Comparison of ENCODE assay signal across 16 cellular contexts in the genomic region with DNA sequence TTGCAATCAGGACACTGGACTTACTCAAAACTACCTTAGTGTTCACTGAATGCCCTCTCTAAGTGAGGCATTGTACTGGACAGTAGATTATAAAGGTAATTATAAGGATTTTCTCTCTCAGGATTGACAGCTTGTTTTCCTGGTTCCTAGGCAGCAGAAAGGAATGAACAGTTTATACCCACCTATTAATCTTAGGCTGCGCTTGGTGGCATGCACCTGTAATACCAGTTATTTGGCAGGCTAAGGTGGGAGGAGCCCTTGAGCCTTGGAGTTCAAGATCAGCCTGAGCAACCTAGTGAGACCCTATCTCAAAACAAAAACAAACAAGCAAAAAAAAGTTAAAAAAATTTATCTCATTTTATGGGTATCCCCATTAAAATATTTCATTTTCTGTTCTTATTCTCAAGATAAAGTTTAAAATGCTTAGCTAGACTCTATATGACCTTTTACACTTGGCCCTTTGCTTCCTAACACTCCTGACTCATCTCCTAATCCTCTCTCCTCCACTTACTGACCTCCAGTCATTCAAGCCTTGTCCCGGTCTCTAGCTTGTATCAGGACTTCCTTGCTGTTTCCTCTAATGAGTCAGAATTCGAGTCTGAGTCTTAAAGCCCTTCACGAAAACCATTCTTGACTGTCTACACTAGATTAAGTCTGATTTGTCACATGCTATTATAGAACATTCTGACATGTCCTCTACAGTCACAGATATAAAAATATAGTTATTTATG.
DNase-seq lines count a peak whose midpoint lies in the region; TF ChIP-seq lines count a peak whose summit lies in the region.
"Had no signal": no experiment of that assay in that cellular context is flagged by ENCODE, and none has a peak within 500 bp of the region (broad histone marks: within the 10 kb centered on the region; RNA-seq: fewer than 3 reads in every experiment).

No MANE protein-coding gene starts in this region.

- H3K4me2 ChIP-seq in Karpas-422 (ENCODE audit: low read depth, low read length, poor library complexity, severe bottlenecking): no peak overlapping the region

- no peak for TF ChIP-seq CTCF in A673 (conservative IDR thresholded peaks at IDR 0.05; ENCODE audit: low read depth, low read length)

- peak; percentile 10 for DNase-seq in A673 (ENCODE audit: low spot score)
- DNase-seq in HPDE6-E6E7 (ENCODE audit: extremely low spot score): peak; percentile 50
- peak; percentile 59 for DNase-seq in amniotic epithelial cell (ENCODE audit: low read depth)
- DNase-seq in fibroblast of the conjunctiva (ENCODE audit: low read depth): peak; percentile 23
- no peak for DNase-seq in Karpas-422
- DNase-seq in stimulated activated naive CD4-positive, alpha-beta T cell treated with Interleukin-2 at 50 U/mL for 16 hours (lab: John Stamatoyannopoulos, UW): no peak
- DNase-seq in NCI-H187 (lab: John Stamatoyannopoulos, UW): no peak
- DNase-seq in stimulated activated CD4-positive, alpha-beta T cell treated with anti-CD3 and anti-CD28 coated beads, Interleukin-4, amount 100 ng/mL, for 24 hours: no peak
- DNase-seq: activated naive CD4-positive, alpha-beta T cell; esophagus squamous epithelium; NCI-H146; NCI-H774; stimulated activated CD4-positive, alpha-beta T cell treated with anti-CD3 and anti-CD28 coated beads, Interleukin-1b, Interleukin-23, amount 100 ng/mL, for 48 hours; uterus had no signal

- H3K79me2 ChIP-seq in Karpas-422 (ENCODE audit: low read length): no peaks in the 10 kb centered on the region

- H3K9me3 ChIP-seq in A673 (ENCODE audit: low read depth, low read length, poor library complexity, severe bottlenecking) (no peaks in the 10 kb centered on the region), Karpas-422 (ENCODE audit: low read length) (peaks cover 23% of the 10 kb centered on the region)
- H3K9me3 ChIP-seq: esophagus squamous epithelium, prostate gland, uterus had no signal

- no peaks in the 10 kb centered on the region for H3K4me1 ChIP-seq in A673 (ENCODE audit: insufficient read depth, low read length, poor library complexity, severe bottlenecking)
- no peaks in the 10 kb centered on the region for H3K4me1 ChIP-seq in Karpas-422 (ENCODE audit: low read length)
- H3K4me1 ChIP-seq: esophagus squamous epithelium, prostate gland, uterus had no signal

- H3K9me2 ChIP-seq in Karpas-422 (replicated peaks; ENCODE audit: insufficient read depth, low read length): no peaks in the 10 kb centered on the region

- no peak overlapping the region for H3K4me3 ChIP-seq in A673 (ENCODE audit: low read depth, low read length, poor library complexity, severe bottlenecking)
- no peak overlapping the region for H3K4me3 ChIP-seq in Karpas-422 (ENCODE audit: low read length)
- H3K4me3 ChIP-seq: esophagus squamous epithelium, GM12878, prostate gland, uterus had no signal

- no peak overlapping the region for H2AFZ ChIP-seq in Karpas-422 (ENCODE audit: low read length)

- BruUV-seq in A673 (replicated peaks; lab: Mats Ljungman, UMichigan): no TSS peak

- H3K9ac ChIP-seq in Karpas-422 (ENCODE audit: low read length): no peak overlapping the region

- H3K36me3 ChIP-seq in A673 (ENCODE audit: insufficient read depth, low read length, poor library complexity, severe bottlenecking) (no peaks in the 10 kb centered on the region), Karpas-422 (ENCODE audit: insufficient read depth, low read length) (no peaks in the 10 kb centered on the region)
- H3K36me3 ChIP-seq: esophagus squamous epithelium, prostate gland, uterus had no signal

- H4K20me1 ChIP-seq in Karpas-422 (ENCODE audit: insufficient read depth, low read depth, low read length): no peaks in the 10 kb centered on the region

- CTCF ChIA-PET in A673 (lab: Charles Lee): no interaction called here

- intact Hi-C loops in A673 (cut with micrococcal nuclease; ENCODE audit: unreplicated experiment): no loop called here

- no peaks in the 10 kb centered on the region for H3K27me3 ChIP-seq in A673 (replicated peaks; ENCODE audit: insufficient read depth, low read depth, low read length, poor library complexity)
- no peaks in the 10 kb centered on the region for H3K27me3 ChIP-seq in Karpas-422 (ENCODE audit: low read length)
- H3K27me3 ChIP-seq: esophagus squamous epithelium, uterus had no signal

- POLR2A ChIA-PET in A673 (lab: Charles Lee; ENCODE audit: low non-redundant PET): no interaction called here

- no peak overlapping the region for H3K27ac ChIP-seq in A673 (ENCODE audit: low read depth, low read length, poor library complexity, severe bottlenecking)
- H3K27ac ChIP-seq in Karpas-422 (ENCODE audit: low read length): no peak overlapping the region
- H3K27ac ChIP-seq: esophagus squamous epithelium, prostate gland, uterus had no signal

Comparison
In these comparisons a context has a peak if more than half of its experiments do, and no peak if none do; other contexts are left out.
1. DNase-seq: peak in A673 (single experiment), HPDE6-E6E7 (single experiment), amniotic epithelial cell (single experiment) and fibroblast of the conjunctiva (single experiment); none in Karpas-422 (single experiment), stimulated activated naive CD4-positive, alpha-beta T cell treated with Interleukin-2 at 50 U/mL for 16 hours (single experiment), NCI-H187 (0 of 2) and stimulated activated CD4-positive, alpha-beta T cell treated with anti-CD3 and anti-CD28 coated beads, Interleukin-4, amount 100 ng/mL, for 24 hours (single experiment).